Comparison of ENCODE assay signal across 24 cellular contexts in genomic region chr2:33267043-33267442, GRCh38.
"Had no signal": no experiment of that assay in that cellular context is flagged by ENCODE, and none has a peak within 500 bp of the region (broad histone marks: within the 10 kb centered on the region; RNA-seq: fewer than 3 reads in every experiment).

No MANE protein-coding gene starts in this region.

- H3K4me3 Mint-ChIP-seq: activated CD4-positive, alpha-beta T cell treated with anti-CD3 and anti-CD28 coated beads for 36 hours; activated T-cell treated with anti-CD3 and anti-CD28 coated beads, Interleukin-2, amount 50 U/mL, for 72 hours; natural killer cell; stimulated activated naive CD8-positive, alpha-beta T cell treated with anti-CD3 and anti-CD28 coated beads, Interleukin-15, Interleukin-2, amounts not matched to agents 100 ng/mL and 50 ng/mL, for 24 hours; T-helper 2 cell treated with Interferon-gamma antibody and Interleukin-4, amounts not matched to agents 5 μg/mL and 100 μg/mL, for 36 hours had no signal

- DNase-seq: activated CD4-positive, alpha-beta T cell treated with anti-CD3 and anti-CD28 coated beads for 36 hours; activated CD4-positive, alpha-beta T cell treated with anti-CD3 and anti-CD28 coated beads, Interleukin-2, amount 50 U/mL, for 4 hours; activated CD4-positive, CD25-positive, alpha-beta regulatory T cell; activated naive CD4-positive, alpha-beta T cell; activated T-cell treated with anti-CD3 and anti-CD28 coated beads for 4 hours; activated T-cell treated with anti-CD3 and anti-CD28 coated beads, Interleukin-2, amount 50 U/mL, for 72 hours; colonic mucosa; dorsolateral prefrontal cortex; effector memory CD4-positive, alpha-beta T cell; heart left ventricle; hypothalamus; lower lobe of right lung; mesendoderm; natural killer cell; posterior cingulate gyrus; right lobe of liver; stimulated activated CD4-positive, alpha-beta T cell treated with anti-CD3 and anti-CD28 coated beads, Interleukin-2, amount 100 ng/mL, for 48 hours; T-helper 1 cell; uterus had no signal

- FAIRE-seq: bronchial epithelial cell had no signal

- H3K27me3 ChIP-seq: colonic mucosa, dorsolateral prefrontal cortex, heart left ventricle, right lobe of liver, tibial nerve, uterus had no signal

- H3K36me3 Mint-ChIP-seq: activated naive CD4-positive, alpha-beta T cell treated with anti-CD3 and anti-CD28 coated beads, Interleukin-2, amount 50 U/mL, for 72 hours; natural killer cell had no signal

- H3K27ac ChIP-seq: colonic mucosa, dorsolateral prefrontal cortex, lower lobe of right lung, right lobe of liver, tibial nerve, uterus had no signal

- H3K9me3 Mint-ChIP-seq: activated naive CD4-positive, alpha-beta T cell treated with anti-CD3 and anti-CD28 coated beads, Interleukin-2, amount 50 U/mL, for 72 hours; natural killer cell; stimulated activated naive CD8-positive, alpha-beta T cell treated with anti-CD3 and anti-CD28 coated beads, Interleukin-15, Interleukin-2, amounts not matched to agents 100 ng/mL and 50 ng/mL, for 24 hours; T-helper 2 cell treated with Interferon-gamma antibody and Interleukin-4, amounts not matched to agents 5 μg/mL and 100 μg/mL, for 36 hours had no signal

- H3K9me3 ChIP-seq: colonic mucosa, right lobe of liver, uterus had no signal

- H3K36me3 ChIP-seq: colonic mucosa, lower lobe of right lung, right lobe of liver, uterus had no signal

- H3K27ac Mint-ChIP-seq: activated CD4-positive, alpha-beta T cell treated with anti-CD3 and anti-CD28 coated beads for 36 hours; activated naive CD4-positive, alpha-beta T cell treated with anti-CD3 and anti-CD28 coated beads, Interleukin-2, amount 50 U/mL, for 72 hours; activated T-cell treated with anti-CD3 and anti-CD28 coated beads, Interleukin-2, amount 50 U/mL, for 72 hours; natural killer cell; stimulated activated naive CD8-positive, alpha-beta T cell treated with anti-CD3 and anti-CD28 coated beads, Interleukin-15, Interleukin-2, amounts not matched to agents 100 ng/mL and 50 ng/mL, for 24 hours; T-helper 2 cell treated with Interferon-gamma antibody and Interleukin-4, amounts not matched to agents 5 μg/mL and 100 μg/mL, for 36 hours had no signal

- H3K4me1 ChIP-seq: colonic mucosa, lower lobe of right lung, right lobe of liver, tibial nerve had no signal

- H3K4me3 ChIP-seq: colonic mucosa, dorsolateral prefrontal cortex, heart left ventricle, lower lobe of right lung, right lobe of liver, tibial nerve, uterus had no signal

- ATAC-seq: activated CD4-positive, alpha-beta T cell treated with anti-CD3 and anti-CD28 coated beads for 36 hours; activated naive CD4-positive, alpha-beta T cell treated with anti-CD3 and anti-CD28 coated beads, Interleukin-2, amount 50 U/mL, for 72 hours; activated T-cell treated with anti-CD3 and anti-CD28 coated beads, Interleukin-2, amount 50 U/mL, for 72 hours; lower lobe of right lung; natural killer cell; right lobe of liver had no signal
